8 cellular contexts compared by ENCODE assay signal in the genomic region with DNA sequence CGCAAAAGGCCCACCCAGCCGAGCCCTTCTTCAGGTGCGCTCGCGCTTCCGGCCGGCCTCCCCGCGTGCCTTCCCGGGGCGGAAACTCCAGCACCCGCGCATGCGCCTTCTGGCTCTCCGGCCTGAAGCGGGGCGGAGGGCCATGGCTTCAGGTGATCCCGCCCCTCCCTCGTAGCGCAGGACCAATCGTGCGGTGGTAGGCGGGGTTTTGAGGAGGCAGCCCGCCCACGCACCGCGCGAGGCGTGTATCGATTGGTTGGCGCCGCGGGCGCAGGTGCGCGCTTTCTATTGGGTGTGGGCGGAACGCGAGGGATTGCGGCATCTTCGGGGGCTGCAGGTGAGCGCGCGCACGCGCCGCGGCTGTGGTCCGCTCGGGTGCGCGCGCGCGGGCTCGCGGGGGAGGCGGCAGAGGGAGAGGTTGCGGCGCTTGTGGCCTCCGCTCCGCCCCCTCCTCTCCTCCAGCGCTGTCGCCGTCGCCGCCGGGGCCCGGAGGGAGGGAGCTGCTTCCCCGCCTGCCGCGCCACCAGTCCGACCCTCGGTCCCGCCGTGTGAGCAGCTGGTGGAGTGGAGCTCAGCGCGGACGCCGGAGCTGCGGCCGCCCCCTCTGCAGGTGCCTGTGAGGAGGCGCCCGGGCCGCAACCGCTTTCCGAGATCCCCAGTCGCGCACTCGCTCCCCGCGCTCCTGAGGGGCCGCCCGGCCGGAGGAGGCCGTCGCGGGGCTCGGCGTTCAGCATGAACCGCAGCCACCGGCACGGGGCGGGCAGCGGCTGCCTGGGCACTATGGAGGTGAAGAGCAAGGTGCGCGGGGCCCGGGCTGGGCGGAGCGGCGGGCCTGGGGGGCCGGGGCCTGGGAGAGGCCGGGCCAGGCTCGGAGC. TPM values are rescaled to one million over a fixed set of nuclear protein-coding genes. Genes with fewer than 3 reads are reported as not detected.
DNase-seq lines count a peak whose midpoint lies in the region; ATAC-seq, FAIRE-seq and TF ChIP-seq lines count a peak whose summit lies in the region.

A gene with protein sequence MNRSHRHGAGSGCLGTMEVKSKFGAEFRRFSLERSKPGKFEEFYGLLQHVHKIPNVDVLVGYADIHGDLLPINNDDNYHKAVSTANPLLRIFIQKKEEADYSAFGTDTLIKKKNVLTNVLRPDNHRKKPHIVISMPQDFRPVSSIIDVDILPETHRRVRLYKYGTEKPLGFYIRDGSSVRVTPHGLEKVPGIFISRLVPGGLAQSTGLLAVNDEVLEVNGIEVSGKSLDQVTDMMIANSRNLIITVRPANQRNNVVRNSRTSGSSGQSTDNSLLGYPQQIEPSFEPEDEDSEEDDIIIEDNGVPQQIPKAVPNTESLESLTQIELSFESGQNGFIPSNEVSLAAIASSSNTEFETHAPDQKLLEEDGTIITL (plus strand): TSS at position 526 of the 875 bp plus-strand sequence. CDS start 207 bp downstream, at position 733.

- peak; percentile 76 for TF ChIP-seq POLR2A in Raji (IDR thresholded peaks at IDR 0.05; ENCODE audit: insufficient read depth, low read depth, low read length)

- H3K36me3 Mint-ChIP-seq in nephron progenitor cell (ENCODE audit: low read depth), result peaks cover 19% of the 10 kb centered on the region

- H3K27me3 Mint-ChIP-seq in nephron progenitor cell (ENCODE audit: low read depth, poor library complexity), result peaks cover 4% of the 10 kb centered on the region

- H3K9me3 ChIP-seq in MG63, result no peaks in the 10 kb centered on the region

- peak within 1 kb of the TSS; percentile 73 for H3K4me3 ChIP-seq in MG63

- FAIRE-seq in G401.6 (lab: Jason Lieb, UNC), result peak; percentile 93

- peak; percentile 94 for ATAC-seq in stimulated activated naive CD8-positive, alpha-beta T cell treated with anti-CD3 and anti-CD28 coated beads, Interleukin-15, Interleukin-2, amounts not matched to agents 100 U/mL and 50 U/mL, for 24 hours

- no peaks in the 10 kb centered on the region for H3K9me3 Mint-ChIP-seq in nephron progenitor cell

- H3K4me3 Mint-ChIP-seq in nephron progenitor cell, result peak within 1 kb of the TSS; percentile 90

- no peaks in the 10 kb centered on the region for H3K36me3 ChIP-seq in MG63

- peaks cover 82% of the 10 kb centered on the region for H3K4me1 Mint-ChIP-seq in nephron progenitor cell

- no peaks in the 10 kb centered on the region for H3K27me3 ChIP-seq in MG63

- TF ChIP-seq CTCF in nephron progenitor cell (IDR thresholded peaks at IDR 0.05), result no peak

- peak within 1 kb of the TSS; percentile 93 for H3K27ac Mint-ChIP-seq in nephron progenitor cell

- DNase-seq in HCEC 1CT, result peak; percentile 89
- peak; percentile 97 for DNase-seq in MG63
- peak; percentile 100 for DNase-seq in activated effector memory CD4-positive, alpha-beta T cell treated with anti-CD3 and anti-CD28 coated beads, Interleukin-2, amount 50 U/mL, for 16 hours
- peak; percentile 81 for DNase-seq in fibroblast of the conjunctiva (ENCODE audit: low read depth)
- peak; percentile 99 for DNase-seq in nephron progenitor cell
- DNase-seq in stimulated activated naive CD8-positive, alpha-beta T cell treated with anti-CD3 and anti-CD28 coated beads, Interleukin-15, Interleukin-2, amounts not matched to agents 100 U/mL and 50 U/mL, for 24 hours, result peak; percentile 99

RNA-seq across cellular contexts. Expression of the gene that starts here (rescaled TPM):
- total RNA-seq in MG63 (2014; rRNA removed; shearing (Covaris generic); ENCODE audit: low replicate concordance), result 2.0 and 2.4 TPM in 2 replicates

Comparison
In these comparisons a context has a peak if more than half of its experiments do, and no peak if none do; other contexts are left out.
1. Peak in every context shown above with its lines: DNase-seq, ATAC-seq and H3K4me3 ChIP-seq.